Comparison of ENCODE assay signal across 8 cellular contexts in the genomic region with DNA sequence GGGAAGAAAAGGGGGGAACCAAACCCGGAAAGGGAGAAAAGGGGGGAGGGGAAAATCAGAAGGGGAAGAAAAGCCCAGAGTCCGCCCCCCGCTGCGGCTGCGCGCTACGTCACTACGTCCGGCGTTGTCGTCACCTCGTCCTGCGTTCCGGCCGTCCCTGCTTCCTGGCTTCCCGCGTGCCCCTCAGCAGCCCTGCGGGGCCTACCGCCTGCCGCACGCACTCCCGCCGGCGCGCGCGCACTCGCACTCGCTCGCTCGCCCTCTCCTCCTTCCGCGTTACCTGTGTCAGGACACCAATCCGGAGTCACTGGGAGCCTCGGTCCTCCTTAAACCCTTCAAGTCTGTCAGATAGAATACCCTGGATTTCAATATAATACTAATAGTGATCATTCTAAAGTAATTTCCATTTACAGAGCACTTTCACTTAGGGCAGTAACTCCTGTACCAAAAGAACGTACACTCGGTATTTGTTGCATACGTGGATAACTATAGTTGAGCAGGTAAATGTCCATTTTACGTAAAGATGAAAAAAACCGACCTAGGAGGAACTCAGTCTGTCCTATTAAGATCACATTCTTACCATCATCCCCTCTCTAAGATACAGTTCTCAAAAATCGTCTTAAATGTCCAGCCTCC. TPM values are rescaled to one million over a fixed set of nuclear protein-coding genes. Genes with fewer than 3 reads are reported as not detected.
DNase-seq lines count a peak whose midpoint lies in the region; ATAC-seq and TF ChIP-seq lines count a peak whose summit lies in the region.

Gene R3HDM2, minus strand, starts transcription at position 113 of the 636 bp plus-strand sequence. CDS start 120,615 bp downstream, outside the sequence.

- peak; percentile 89 to 91 for ATAC-seq in naive B cell (ENCODE audit: low read depth in 2 of 2)
- ATAC-seq in stimulated activated effector memory CD8-positive, alpha-beta T cell treated with anti-CD3 and anti-CD28 coated beads, Interleukin-12 subunit alpha, Interleukin-12 subunit beta, amount 100 ng/mL, for 72 hours = peak; percentile 95

- DNase-seq in EH (ENCODE audit: low read depth) (peak; percentile 94), H4 (ENCODE audit: low spot score) (peak; percentile 94), LNCaP clone FGC (ENCODE audit: low read depth) (peak; percentile 85), RPMI8226 (peak; percentile 97), fibroblast of gingiva (ENCODE audit: low read depth) (peak; percentile 95), naive B cell (peak; percentile 96)
- peak; percentile 92 for DNase-seq in activated T-helper 1 cell treated with anti-CD3 and anti-CD28 coated beads, Interleukin-2, amount 50 U/mL, for 16 hours (ENCODE audit: low read depth in 1 of 2, low spot score in 1 of 2)
- peak; percentile 86 to 95 for DNase-seq in stimulated activated effector memory CD8-positive, alpha-beta T cell treated with anti-CD3 and anti-CD28 coated beads, Interleukin-12 subunit alpha, Interleukin-12 subunit beta, amount 100 ng/mL, for 72 hours (ENCODE audit: low spot score in 2 of 2)

- H3K4me3 Mint-ChIP-seq in naive B cell = peak within 1 kb of the TSS; percentile 86 to 99 (median 97)
- peak within 1 kb of the TSS; percentile 87 for H3K4me3 Mint-ChIP-seq in stimulated activated effector memory CD8-positive, alpha-beta T cell treated with anti-CD3 and anti-CD28 coated beads, Interleukin-12 subunit alpha, Interleukin-12 subunit beta, amount 100 ng/mL, for 72 hours

- peaks cover 26 to 42% (median 27%) of the 10 kb centered on the region in 3 donors for H3K4me1 Mint-ChIP-seq in naive B cell
- peaks cover 37% of the 10 kb centered on the region for H3K4me1 Mint-ChIP-seq in stimulated activated effector memory CD8-positive, alpha-beta T cell treated with anti-CD3 and anti-CD28 coated beads, Interleukin-12 subunit alpha, Interleukin-12 subunit beta, amount 100 ng/mL, for 72 hours

- H3K27me3 Mint-ChIP-seq in naive B cell = no peaks in the 10 kb centered on the region

- no peaks in the 10 kb centered on the region for H3K9me3 Mint-ChIP-seq in naive B cell
- H3K9me3 Mint-ChIP-seq in stimulated activated effector memory CD8-positive, alpha-beta T cell treated with anti-CD3 and anti-CD28 coated beads, Interleukin-12 subunit alpha, Interleukin-12 subunit beta, amount 100 ng/mL, for 72 hours = no peaks in the 10 kb centered on the region

- 0 out of 2 replicates have a peak, but pooled peaks have one; percentile 9 for TF ChIP-seq CTCF in LNCaP clone FGC (IDR thresholded peaks at IDR 0.05; ENCODE audit: control insufficient read depth, extremely low read depth, insufficient read depth)

- peak within 1 kb of the TSS; percentile 98 to 100 (median 100) for H3K27ac Mint-ChIP-seq in naive B cell
- peak within 1 kb of the TSS; percentile 99 for H3K27ac Mint-ChIP-seq in stimulated activated effector memory CD8-positive, alpha-beta T cell treated with anti-CD3 and anti-CD28 coated beads, Interleukin-12 subunit alpha, Interleukin-12 subunit beta, amount 100 ng/mL, for 72 hours

- H3K36me3 Mint-ChIP-seq in naive B cell = no peaks in the 10 kb centered on the region
- peaks cover 25% of the 10 kb centered on the region for H3K36me3 Mint-ChIP-seq in stimulated activated effector memory CD8-positive, alpha-beta T cell treated with anti-CD3 and anti-CD28 coated beads, Interleukin-12 subunit alpha, Interleukin-12 subunit beta, amount 100 ng/mL, for 72 hours

- peak within 1 kb of the TSS; percentile 80 for H3K4me3 ChIP-seq in LNCaP clone FGC (ENCODE audit: low read depth, low read length)

RNA-seq across cellular contexts. Expression of gene R3HDM2, which starts in this region (rescaled TPM):
- total RNA-seq in H4 (2014; rRNA removed; shearing (Covaris generic)) = 9.5 and 12.3 TPM in 2 replicates
- polyA plus RNA-seq in naive B cell (ENCODE audit: low read depth in 6 of 6) = 10 to 100 TPM in 3 of 6 donors, 1 to 10 TPM in 3; 2.9 to 20.4 (median 10.2) TPM

Comparison
In these comparisons a context has a peak if more than half of its experiments do, and no peak if none do; other contexts are left out.
1. Peak in every context shown above with its lines: DNase-seq, ATAC-seq and H3K4me3 ChIP-seq.